29 cellular contexts compared by ENCODE assay signal in the genomic region with DNA sequence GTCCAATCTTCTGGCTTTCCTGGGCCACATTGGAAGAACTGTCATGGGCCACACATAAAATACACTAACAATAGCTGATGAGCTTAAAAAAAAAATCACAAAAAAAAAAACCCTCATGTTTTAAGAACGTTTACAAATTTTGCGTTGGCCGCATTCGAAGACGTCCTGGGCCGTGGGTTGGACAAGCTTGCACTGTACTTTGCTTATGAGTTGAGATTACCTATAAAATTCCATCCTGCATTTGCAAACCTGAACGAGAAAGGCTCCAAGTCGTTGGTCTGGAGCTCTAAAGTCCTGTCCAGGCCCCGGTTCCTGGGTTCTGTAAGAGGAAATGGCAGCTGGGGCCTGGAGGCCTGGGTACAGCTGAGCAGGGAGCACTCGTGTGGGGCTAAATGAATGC. TPM values are rescaled to one million over a fixed set of nuclear protein-coding genes. Genes with fewer than 3 reads are reported as not detected.
"Had no signal": no experiment of that assay in that cellular context is flagged by ENCODE, and none has a peak within 500 bp of the region (broad histone marks: within the 10 kb centered on the region; RNA-seq: fewer than 3 reads in every experiment).

No MANE protein-coding gene starts in this region.

- DNase-seq: activated B cell treated with CpG ODN at 0.5 μM for 24 hours; activated CD4-positive, alpha-beta T cell treated with anti-CD3 and anti-CD28 coated beads for 48 hours; activated CD4-positive, alpha-beta T cell treated with anti-CD3 and anti-CD28 coated beads, Interleukin-2, amount 50 U/mL, for 1 hour; activated CD4-positive, alpha-beta T cell treated with anti-CD3 and anti-CD28 coated beads, Interleukin-2, amount 50 U/mL, for 48 hours; activated CD8-positive, alpha-beta memory T cell treated with anti-CD3 and anti-CD28 coated beads for 24 hours; activated CD8-positive, alpha-beta T cell treated with anti-CD3 and anti-CD28 coated beads for 36 hours; activated effector memory CD4-positive, alpha-beta T cell treated with anti-CD3 and anti-CD28 coated beads, Interleukin-2, amount 50 U/mL, for 16 hours; activated naive CD4-positive, alpha-beta T cell treated with anti-CD3 and anti-CD28 coated beads for 36 hours; activated T-cell treated with anti-CD3 and anti-CD28 coated beads, Interleukin-2, amount 50 U/mL, for 4 hours; amygdala; aorta; central memory CD4-positive, alpha-beta T cell; colonic mucosa; effector memory CD4-positive, alpha-beta T cell; foreskin fibroblast; head of caudate nucleus; hippocampal formation; T-helper 9 cell; WERI-Rb-1 had no signal

- H3K27ac Mint-ChIP-seq: activated B cell treated with CpG ODN at 0.5 μM for 24 hours; activated CD8-positive, alpha-beta T cell treated with anti-CD3 and anti-CD28 coated beads for 36 hours; activated naive CD4-positive, alpha-beta T cell treated with anti-CD3 and anti-CD28 coated beads for 36 hours; activated naive CD8-positive, alpha-beta T cell; activated T-helper 2 cell treated with anti-CD3 and anti-CD28 coated beads, Interferon-gamma antibody, Interleukin-2, Interleukin-4, amounts not matched to agents 10 μg/mL and 5 μg/mL and 100 μg/mL, durations not matched to agents 14 hours and 24 hours and 36 hours; dendritic cell treated with granulocyte-macrophage colony-stimulating factor and Interleukin-4, amounts not matched to agents 40 ng/mL and 50 ng/mL, for 4 days; endodermal cell had no signal

- H3K27ac ChIP-seq: breast epithelium, cardiac muscle cell, colonic mucosa, WERI-Rb-1 had no signal

- H3K27me3 Mint-ChIP-seq: activated B cell treated with CpG ODN at 0.5 μM for 24 hours; activated CD8-positive, alpha-beta T cell treated with anti-CD3 and anti-CD28 coated beads for 36 hours; activated naive CD8-positive, alpha-beta T cell; brain had no signal

- H3K4me3 ChIP-seq: breast epithelium, cardiac muscle cell, colonic mucosa, dorsolateral prefrontal cortex had no signal

- H3K27me3 ChIP-seq: breast epithelium, cardiac muscle cell, colonic mucosa, dorsolateral prefrontal cortex had no signal

- H3K4me1 ChIP-seq: breast epithelium, colonic mucosa had no signal

- H3K4me1 Mint-ChIP-seq: endodermal cell had no signal

- H3K4me3 Mint-ChIP-seq: activated B cell treated with CpG ODN at 0.5 μM for 24 hours; activated CD8-positive, alpha-beta T cell treated with anti-CD3 and anti-CD28 coated beads for 36 hours; activated naive CD4-positive, alpha-beta T cell treated with anti-CD3 and anti-CD28 coated beads for 36 hours; activated naive CD8-positive, alpha-beta T cell; activated T-cell treated with anti-CD3 and anti-CD28 coated beads, Interleukin-2, amount 50 U/mL, for 4 hours; brain; dendritic cell treated with granulocyte-macrophage colony-stimulating factor and Interleukin-4, amounts not matched to agents 40 ng/mL and 50 ng/mL, for 4 days; endodermal cell had no signal

- ATAC-seq: activated CD4-positive, CD25-positive, alpha-beta regulatory T cell treated with anti-CD3 and anti-CD28 coated beads, Interleukin-2, amount 50 U/mL, for 24 hours; activated CD8-positive, alpha-beta T cell treated with anti-CD3 and anti-CD28 coated beads for 36 hours; activated T-cell treated with anti-CD3 and anti-CD28 coated beads, Interleukin-2, amount 50 U/mL, for 4 hours; esophagus mucosa had no signal

- H3K9me3 ChIP-seq: breast epithelium, colonic mucosa had no signal

- H3K36me3 ChIP-seq: breast epithelium, cardiac muscle cell, colonic mucosa, WERI-Rb-1 had no signal

RNA-seq across cellular contexts. Expression of gene KIAA1614, which starts 51.4 kb away (rescaled TPM):
- total RNA-seq: activated naive CD4-positive, alpha-beta T cell treated with anti-CD3 and anti-CD28 coated beads for 36 hours had no signal
